1 cellular context compared by ENCODE assay signal in genomic region chr7:73647725-73648592, GRCh38.
TF ChIP-seq lines count a peak whose summit lies in the region.

No MANE protein-coding gene starts in this region.

TF ChIP-seq in HepG2, 621 proteins besides CTCF, POLR2A, EP300 and RAD21 (continued from another document and continues in another):
- TF ChIP-seq SKI (IDR thresholded peaks at IDR 0.05; ENCODE audit: partially characterized antibody), result peak; percentile 33
- TF ChIP-seq ZBTB26 (CRISPR knock-in tag; IDR thresholded peaks at IDR 0.05; ENCODE audit: borderline replicate concordance), result no peak
- peak; percentile 81 for TF ChIP-seq ARID5B (CRISPR knock-in tag; IDR thresholded peaks at IDR 0.05)
- TF ChIP-seq MLXIP (CRISPR knock-in tag; IDR thresholded peaks at IDR 0.05; ENCODE audit: borderline replicate concordance), result peak; percentile 99
- TF ChIP-seq MAX (IDR thresholded peaks at IDR 0.05), result peak; percentile 96
- TF ChIP-seq ATAD3A (CRISPR knock-in tag; IDR thresholded peaks at IDR 0.05), result no peak
- peak; percentile 48 for TF ChIP-seq ZNF430 (CRISPR knock-in tag; IDR thresholded peaks at IDR 0.05)
- TF ChIP-seq ZNF333 (CRISPR knock-in tag; IDR thresholded peaks at IDR 0.05; ENCODE audit: borderline replicate concordance), result peak; percentile 56; the same call in 1 of the 2 replicates
- TF ChIP-seq ZNF788 (CRISPR knock-in tag; IDR thresholded peaks at IDR 0.05; ENCODE audit: borderline replicate concordance), result peak; percentile 42; the same call in 1 of the 2 replicates
- TF ChIP-seq HOXA5 (CRISPR knock-in tag; IDR thresholded peaks at IDR 0.05), result peak; percentile 85; the same call in 1 of the 2 replicates
- TF ChIP-seq PRDM10 (CRISPR knock-in tag; IDR thresholded peaks at IDR 0.05; ENCODE audit: low read depth), result no peak
- TF ChIP-seq ZNF547 (CRISPR knock-in tag; IDR thresholded peaks at IDR 0.05), result no peak; the same call in 1 of the 2 replicates
- TF ChIP-seq ZNF318 (CRISPR knock-in tag; IDR thresholded peaks at IDR 0.05), result peak; percentile 45; the same call in 1 of the 2 replicates
- TF ChIP-seq MXD1 (CRISPR knock-in tag; IDR thresholded peaks at IDR 0.05), result peak; percentile 61; the same call in 1 of the 2 replicates
- TF ChIP-seq BORCS8-MEF2B (CRISPR knock-in tag; IDR thresholded peaks at IDR 0.05), result no peak
- no peak for TF ChIP-seq ZNF652 (CRISPR knock-in tag; IDR thresholded peaks at IDR 0.05; ENCODE audit: borderline replicate concordance, low read depth)
- TF ChIP-seq ZNF317 (CRISPR knock-in tag; IDR thresholded peaks at IDR 0.05), result peak; percentile 62; the same call in 1 of the 2 replicates
- no peak for TF ChIP-seq JUND (CRISPR knock-in tag; IDR thresholded peaks at IDR 0.05)
- peak; percentile 91 for TF ChIP-seq MED1 (CRISPR knock-in tag; IDR thresholded peaks at IDR 0.05)
- TF ChIP-seq ZNF431 (CRISPR knock-in tag; IDR thresholded peaks at IDR 0.05; ENCODE audit: borderline replicate concordance, low read depth), result no peak
- TF ChIP-seq ZFAT (CRISPR knock-in tag; conservative IDR thresholded peaks at IDR 0.05), result no peak
- peak; percentile 64; the same call in 1 of the 2 replicates for TF ChIP-seq ZNF362 (CRISPR knock-in tag; IDR thresholded peaks at IDR 0.05; ENCODE audit: borderline replicate concordance)
- TF ChIP-seq ZNF576 (CRISPR knock-in tag; IDR thresholded peaks at IDR 0.05), result no peak
- TF ChIP-seq ZHX1 (CRISPR knock-in tag; IDR thresholded peaks at IDR 0.05; ENCODE audit: low read depth), result no peak
- TF ChIP-seq SIX4 (CRISPR knock-in tag; IDR thresholded peaks at IDR 0.05), result no peak
